19 cellular contexts compared by ENCODE assay signal in the genomic region with DNA sequence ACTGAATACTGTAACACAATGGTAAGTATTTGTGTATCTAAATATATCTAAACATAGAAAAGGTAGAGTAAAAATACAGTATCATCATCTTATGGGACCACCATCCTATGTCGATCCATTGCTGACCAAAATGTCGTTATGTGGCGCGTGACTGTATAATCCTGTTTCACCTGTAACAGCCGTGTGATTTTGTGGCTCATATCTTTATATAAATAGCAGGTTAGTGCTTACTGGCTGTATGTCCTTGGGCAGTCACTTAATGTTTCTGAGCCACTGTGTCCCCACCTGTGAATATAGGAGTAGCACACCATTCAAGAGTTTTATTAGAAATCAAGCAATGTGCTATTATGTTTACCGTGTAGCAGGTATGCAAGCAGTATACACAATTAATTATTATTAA.
"Had no signal": no experiment of that assay in that cellular context is flagged by ENCODE, and none has a peak within 500 bp of the region (broad histone marks: within the 10 kb centered on the region; RNA-seq: fewer than 3 reads in every experiment).

No MANE protein-coding gene starts in this region.

- H3K27ac ChIP-seq: HL-60, RWPE1 had no signal

- DNase-seq: Karpas-422, KG1, MM.1S, NCI-H1092 treated with DMSO at 0.1 percent for 48 hours, NCI-H1436, NCI-H187, NCI-H2029, NCI-H2081 treated with DMSO at 0.1 percent for 48 hours, NCI-H2171, NCI-H226, NCI-H446, NCI-H510A, NCI-H524 treated with DMSO at 0.1 percent for 48 hours, NCI-H69, NCI-H774, PC-3, SHP77 had no signal
